26 cellular contexts compared by ENCODE assay signal in the genomic region with DNA sequence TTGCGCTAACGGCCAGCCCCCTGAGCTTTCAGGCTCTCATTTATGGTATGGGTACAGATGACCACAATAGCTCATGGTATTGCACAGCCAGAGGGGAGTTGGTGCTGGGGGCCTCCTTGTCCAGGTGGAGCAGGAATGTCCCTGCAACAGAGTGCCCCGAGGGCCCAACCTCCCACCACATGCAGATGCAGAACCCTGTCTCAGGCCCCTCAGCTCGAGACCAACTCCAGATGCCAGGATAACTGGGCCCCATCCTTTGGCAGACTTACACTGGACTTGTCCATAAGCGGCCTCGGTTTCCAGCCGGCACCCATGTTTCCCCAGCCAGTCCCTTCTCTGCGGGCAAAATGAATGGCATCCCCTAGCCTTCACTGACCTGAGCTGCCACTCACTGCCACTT.
"Had no signal": no experiment of that assay in that cellular context is flagged by ENCODE, and none has a peak within 500 bp of the region (broad histone marks: within the 10 kb centered on the region; RNA-seq: fewer than 3 reads in every experiment).

No MANE protein-coding gene starts in this region.

- DNase-seq: activated CD4-positive, alpha-beta memory T cell treated with anti-CD3 and anti-CD28 coated beads, Interleukin-2, amount 10 ng/mL, durations not matched to agents 7 days and 5 days; activated CD4-positive, alpha-beta T cell treated with anti-CD3 and anti-CD28 coated beads for 48 hours; activated gamma-delta T cell treated with Interleukin-2 at 50 U/mL for 16 hours; activated T-cell treated with anti-CD3 and anti-CD28 coated beads, Interleukin-2, amount 50 U/mL, for 72 hours; adrenal gland; brain microvascular endothelial cell; central memory CD4-positive, alpha-beta T cell; colonic mucosa; glutamatergic neuron; left colon; natural killer cell; ovary; sigmoid colon; stimulated activated CD4-positive, alpha-beta T cell treated with anti-CD3 and anti-CD28 coated beads, Interleukin-4, amount 100 ng/mL, for 1 hour; stimulated activated naive CD4-positive, alpha-beta T cell; T1000; testis; trophoblast cell had no signal

- H3K4me1 Mint-ChIP-seq: natural killer cell had no signal

- FAIRE-seq: frontal cortex, islet of Langerhans had no signal

- H3K36me3 ChIP-seq: adrenal gland, ascending aorta, brain microvascular endothelial cell, colonic mucosa, esophagus muscularis mucosa, ovary, sigmoid colon had no signal

- H3K27ac Mint-ChIP-seq: activated CD4-positive, alpha-beta memory T cell treated with anti-CD3 and anti-CD28 coated beads, Interleukin-2, amount 10 ng/mL, durations not matched to agents 7 days and 5 days; activated naive CD4-positive, alpha-beta T cell treated with anti-CD3 and anti-CD28 coated beads, Interleukin-2, amount 50 U/mL, for 72 hours; activated T-cell treated with anti-CD3 and anti-CD28 coated beads, Interleukin-2, amount 50 U/mL, for 72 hours; mesothelial cell of epicardium; natural killer cell; T-helper 1 cell treated with Interleukin-12 subunit alpha and Interleukin-12 subunit beta and Interleukin-4 antibody, amounts not matched to agents 30 μg/mL and 1 μg/mL, for 36 hours had no signal

- H3K4me1 ChIP-seq: ascending aorta had no signal

- H3K4me3 Mint-ChIP-seq: activated CD4-positive, alpha-beta memory T cell treated with anti-CD3 and anti-CD28 coated beads, Interleukin-2, amount 10 ng/mL, durations not matched to agents 7 days and 5 days; activated T-cell treated with anti-CD3 and anti-CD28 coated beads, Interleukin-2, amount 50 U/mL, for 72 hours; mesothelial cell of epicardium; natural killer cell; T-helper 1 cell treated with Interleukin-12 subunit alpha and Interleukin-12 subunit beta and Interleukin-4 antibody, amounts not matched to agents 30 μg/mL and 1 μg/mL, for 36 hours had no signal

- ATAC-seq: activated naive CD4-positive, alpha-beta T cell treated with anti-CD3 and anti-CD28 coated beads, Interleukin-2, amount 50 U/mL, for 72 hours; activated T-cell treated with anti-CD3 and anti-CD28 coated beads, Interleukin-2, amount 50 U/mL, for 72 hours; natural killer cell had no signal

- H3K4me3 ChIP-seq: ascending aorta, colonic mucosa, dorsolateral prefrontal cortex, esophagus muscularis mucosa, ovary, sigmoid colon, testis had no signal

- H3K27me3 ChIP-seq: adrenal gland, ascending aorta, colonic mucosa, ovary, testis had no signal

- H3K9me3 Mint-ChIP-seq: activated CD4-positive, alpha-beta memory T cell treated with anti-CD3 and anti-CD28 coated beads, Interleukin-2, amount 10 ng/mL, durations not matched to agents 7 days and 5 days; activated naive CD4-positive, alpha-beta T cell treated with anti-CD3 and anti-CD28 coated beads, Interleukin-2, amount 50 U/mL, for 72 hours; activated T-cell treated with anti-CD3 and anti-CD28 coated beads, Interleukin-2, amount 50 U/mL, for 72 hours; mesothelial cell of epicardium; natural killer cell; T-helper 1 cell treated with Interleukin-12 subunit alpha and Interleukin-12 subunit beta and Interleukin-4 antibody, amounts not matched to agents 30 μg/mL and 1 μg/mL, for 36 hours had no signal

- H3K27ac ChIP-seq: ascending aorta, brain microvascular endothelial cell, colonic mucosa, dorsolateral prefrontal cortex, esophagus muscularis mucosa, ovary, sigmoid colon, testis had no signal

- H3K36me3 Mint-ChIP-seq: mesothelial cell of epicardium, natural killer cell had no signal

- H3K9me3 ChIP-seq: adrenal gland, ascending aorta, colonic mucosa, ovary, sigmoid colon, testis had no signal
